25 cellular contexts compared by ENCODE assay signal in the genomic region with DNA sequence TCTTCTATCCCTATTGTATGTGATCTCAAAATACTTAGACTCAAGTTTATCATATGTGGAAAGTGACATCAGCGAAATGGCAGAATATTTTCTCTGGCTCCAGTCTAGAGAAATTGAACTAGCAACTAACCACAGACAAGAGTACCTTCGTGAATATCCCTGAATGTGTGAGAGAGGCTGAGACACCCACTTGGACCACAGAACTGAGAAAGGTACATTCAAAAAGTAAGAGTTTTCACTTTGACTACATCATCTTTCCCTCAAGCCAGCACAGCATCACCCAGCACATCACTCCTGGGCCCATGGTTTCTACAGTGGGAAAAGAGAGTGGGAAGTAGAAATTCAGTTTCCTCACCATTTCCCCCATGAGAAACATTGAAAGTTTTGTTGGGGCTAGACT.
"Had no signal": no experiment of that assay in that cellular context is flagged by ENCODE, and none has a peak within 500 bp of the region (broad histone marks: within the 10 kb centered on the region; RNA-seq: fewer than 3 reads in every experiment).

No MANE protein-coding gene starts in this region.

- H3K9me3 Mint-ChIP-seq: dendritic cell treated with granulocyte-macrophage colony-stimulating factor and Interleukin-4, amounts not matched to agents 40 ng/mL and 50 ng/mL, for 4 days had no signal

- ATAC-seq: effector memory CD8-positive, alpha-beta T cell; esophagus mucosa; foreskin keratinocyte; gastrocnemius medialis; gastroesophageal sphincter; heart left ventricle; heart right ventricle had no signal

- H3K27ac Mint-ChIP-seq: dendritic cell treated with granulocyte-macrophage colony-stimulating factor and Interleukin-4, amounts not matched to agents 40 ng/mL and 50 ng/mL, for 4 days; effector memory CD8-positive, alpha-beta T cell; endodermal cell had no signal

- H3K27me3 ChIP-seq: colonic mucosa, dorsolateral prefrontal cortex, esophagus muscularis mucosa, esophagus squamous epithelium, gastrocnemius medialis, gastroesophageal sphincter, heart left ventricle, heart right ventricle had no signal

- H3K36me3 ChIP-seq: colonic mucosa, esophagus muscularis mucosa, esophagus squamous epithelium, gastrocnemius medialis, gastroesophageal sphincter, heart left ventricle, heart right ventricle had no signal

- H3K4me3 Mint-ChIP-seq: dendritic cell treated with granulocyte-macrophage colony-stimulating factor and Interleukin-4, amounts not matched to agents 40 ng/mL and 50 ng/mL, for 4 days; effector memory CD8-positive, alpha-beta T cell; endodermal cell had no signal

- H3K4me1 Mint-ChIP-seq: endodermal cell had no signal

- H3K27ac ChIP-seq: colonic mucosa, coronary artery, dorsolateral prefrontal cortex, epithelial cell of prostate, esophagus muscularis mucosa, esophagus squamous epithelium, foreskin keratinocyte, gastrocnemius medialis, gastroesophageal sphincter, heart left ventricle, heart right ventricle had no signal

- H3K4me3 ChIP-seq: colonic mucosa, coronary artery, dorsolateral prefrontal cortex, esophagus muscularis mucosa, esophagus squamous epithelium, gastrocnemius medialis, gastroesophageal sphincter, heart left ventricle, heart right ventricle had no signal

- H3K9me3 ChIP-seq: colonic mucosa, esophagus muscularis mucosa, esophagus squamous epithelium, gastrocnemius medialis had no signal

- H3K4me1 ChIP-seq: colonic mucosa, esophagus muscularis mucosa, esophagus squamous epithelium, foreskin keratinocyte, gastroesophageal sphincter, heart left ventricle, heart right ventricle had no signal

- DNase-seq: colonic mucosa; cortex of kidney; dermis blood vessel endothelial cell; dorsolateral prefrontal cortex; effector CD4-positive, alpha-beta T cell; effector CD8-positive, alpha-beta T cell; effector memory CD4-positive, alpha-beta T cell; effector memory CD8-positive, alpha-beta T cell; endodermal cell; erythroblast; esophagus squamous epithelium; foreskin fibroblast; foreskin keratinocyte; foreskin melanocyte; gastrocnemius medialis; glutamatergic neuron; head of caudate nucleus; heart left ventricle; heart right ventricle had no signal
